20 cellular contexts compared by ENCODE assay signal in the genomic region with DNA sequence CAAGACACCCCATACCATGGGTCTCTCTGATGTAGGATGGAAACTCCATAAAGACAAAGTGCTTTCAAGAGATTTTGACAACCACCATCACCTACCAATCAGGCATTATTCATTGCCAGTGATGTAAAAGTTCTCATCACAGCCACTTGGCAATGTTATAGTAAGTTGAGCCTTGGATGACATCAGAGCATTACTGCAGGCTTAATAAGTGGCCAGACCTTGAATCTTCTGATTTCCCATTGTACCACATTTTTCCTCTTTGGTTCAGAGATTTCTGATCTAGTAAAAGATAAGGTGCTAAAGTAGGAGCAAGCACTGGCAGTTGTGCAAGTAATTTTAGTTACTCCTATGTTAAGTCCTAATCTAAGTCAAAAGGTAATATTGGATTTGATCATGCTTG. TPM values are rescaled to one million over a fixed set of nuclear protein-coding genes. Genes with fewer than 3 reads are reported as not detected.
DNase-seq lines count a peak whose midpoint lies in the region; ATAC-seq, FAIRE-seq and TF ChIP-seq lines count a peak whose summit lies in the region.
"Had no signal": no experiment of that assay in that cellular context is flagged by ENCODE, and none has a peak within 500 bp of the region (broad histone marks: within the 10 kb centered on the region; RNA-seq: fewer than 3 reads in every experiment).

No MANE protein-coding gene starts in this region.

- TF ChIP-seq CTCF in fibroblast of mammary gland (conservative IDR thresholded peaks at IDR 0.05; ENCODE audit: control insufficient read depth, insufficient read depth, low read depth, low read length) (no peak), progenitor cell of endocrine pancreas (IDR thresholded peaks at IDR 0.05; ENCODE audit: unreplicated experiment) (no peak)

- FAIRE-seq in frontal cortex (lab: Jason Lieb, UNC): no peak
- FAIRE-seq: A549, GM12892, HTR-8/SVneo, K562 had no signal

- H3K4me1 ChIP-seq in adipocyte (ENCODE audit: control insufficient read depth, insufficient read depth, low read length): no peaks in the 10 kb centered on the region
- H3K4me1 ChIP-seq: A549, Caco-2 had no signal

- no peaks in the 10 kb centered on the region for H3K9me3 Mint-ChIP-seq in progenitor cell of endocrine pancreas (ENCODE audit: low read depth)
- H3K9me3 Mint-ChIP-seq: GM23338 had no signal

- H3K4me3 ChIP-seq in adipocyte (ENCODE audit: low read length) (no peak overlapping the region), fibroblast of mammary gland (ENCODE audit: control insufficient read depth, low read depth, low read length) (no peak overlapping the region)
- H3K4me3 ChIP-seq: A549, GM23338, K562 had no signal

- no peak for ATAC-seq in HG03039 (IDR thresholded peaks at IDR 0.05; ENCODE audit: unreplicated experiment)
- ATAC-seq: A549, GM23338, K562, Right ventricle myocardium inferior had no signal

- no peak overlapping the region for H3K9ac ChIP-seq in adipocyte (ENCODE audit: low read length)

- no peaks in the 10 kb centered on the region for H3K27me3 ChIP-seq in adipocyte (replicated peaks; ENCODE audit: control insufficient read depth, insufficient read depth, low read length)

- no peaks in the 10 kb centered on the region for H3K36me3 ChIP-seq in adipocyte (ENCODE audit: control insufficient read depth, insufficient read depth, low read length, severe bottlenecking)

- H3K4me1 Mint-ChIP-seq in progenitor cell of endocrine pancreas (ENCODE audit: low read depth): no peaks in the 10 kb centered on the region
- H3K4me1 Mint-ChIP-seq: CD14-positive monocyte, GM23338 had no signal

- H3K4me3 Mint-ChIP-seq in progenitor cell of endocrine pancreas (ENCODE audit: low read depth): no peak overlapping the region
- H3K4me3 Mint-ChIP-seq: CD14-positive monocyte, GM23338 had no signal

- DNase-seq in EH (ENCODE audit: low read depth): peak; percentile 56
- peak; percentile 21 for DNase-seq in adipocyte (ENCODE audit: low read depth)
- DNase-seq in fibroblast of mammary gland (ENCODE audit: low read depth): peak; percentile 39
- DNase-seq in left kidney (ENCODE audit: low read depth, low spot score): peak; percentile 12
- DNase-seq in progenitor cell of endocrine pancreas (ENCODE audit: low spot score, unreplicated experiment): no peak
- DNase-seq in frontal cortex (ENCODE audit: low spot score in 2 of 2): no peak
- no peak for DNase-seq in NCI-H69 (lab: John Stamatoyannopoulos, UW)
- DNase-seq: Caco-2, DMS53, NCI-H1436 treated with DMSO at 0.1 percent for 48 hours, NCI-H2081 treated with DMSO at 0.1 percent for 48 hours, NCI-H526 had no signal

- H3K27ac Mint-ChIP-seq in progenitor cell of endocrine pancreas: no peak overlapping the region
- H3K27ac Mint-ChIP-seq: CD14-positive monocyte, GM23338 had no signal

- peaks cover 4% of the 10 kb centered on the region for H3K9me3 ChIP-seq in adipocyte (ENCODE audit: control insufficient read depth, low read length)

- H3K36me3 Mint-ChIP-seq in progenitor cell of endocrine pancreas (ENCODE audit: insufficient read depth): peaks cover 1% of the 10 kb centered on the region
- H3K36me3 Mint-ChIP-seq: CD14-positive monocyte had no signal

- H3K27me3 Mint-ChIP-seq in progenitor cell of endocrine pancreas: no peaks in the 10 kb centered on the region

RNA-seq across cellular contexts. Expression of a gene that starts 36.5 kb away (rescaled TPM):
- total RNA-seq in progenitor cell of endocrine pancreas (10.3 and 10.7 TPM in 2 replicates), frontal cortex (3.7 TPM)
- total RNA-seq: K562 had no signal

Comparison
In these comparisons a context has a peak if more than half of its experiments do, and no peak if none do; other contexts are left out.
1. DNase-seq: peak in EH (single experiment), adipocyte (single experiment), fibroblast of mammary gland (single experiment) and left kidney (single experiment); none in progenitor cell of endocrine pancreas (single experiment), frontal cortex (0 of 2) and NCI-H69 (single experiment).